ENCODE assay signal across 8 cellular contexts in genomic region chr6:44096615-44097014, GRCh38. TPM values are rescaled to one million over a fixed set of nuclear protein-coding genes. Genes with fewer than 3 reads are reported as not detected.
DNase-seq lines count a peak whose midpoint lies in the region; ATAC-seq, FAIRE-seq and TF ChIP-seq lines count a peak whose summit lies in the region.

No MANE protein-coding gene starts in this region.

- no peak for TF ChIP-seq POLR2A in GM12891 (IDR thresholded peaks at IDR 0.05; ENCODE audit: low read depth, low read length)

- no peaks in the 10 kb centered on the region for H3K27me3 ChIP-seq in upper lobe of right lung

- H3K4me1 ChIP-seq in upper lobe of right lung = no peaks in the 10 kb centered on the region

- no peaks in the 10 kb centered on the region for H3K36me3 ChIP-seq in upper lobe of right lung

- ATAC-seq in upper lobe of right lung = peak; percentile 89

- in situ Hi-C loops in SK-MEL-5 (cut with HindIII; ENCODE audit: low pct_unique_long_range_greater_than_20kb, low sequenced_read_pairs) = no loop called here

- no peak overlapping the region for H3K4me3 ChIP-seq in upper lobe of right lung

- DNase-seq in 8988T = peak; percentile 85
- DNase-seq in GM12891 (ENCODE audit: insufficient read length, low spot score) = peak; percentile 74
- peak; percentile 64 for DNase-seq in LHCN-M2 (ENCODE audit: low read depth)
- DNase-seq in SK-MEL-5 (ENCODE audit: low read depth, low spot score) = peak; percentile 84
- peak; percentile 89 for DNase-seq in activated effector memory CD4-positive, alpha-beta T cell treated with anti-CD3 and anti-CD28 coated beads, Interleukin-2, amount 50 U/mL, for 16 hours
- DNase-seq in frontal cortex (ENCODE audit: low spot score in 2 of 2) = peak; percentile 54 to 84
- peak; percentile 73 for DNase-seq in pons (ENCODE audit: low spot score)
- peak; percentile 82 for DNase-seq in upper lobe of right lung

- peak; percentile 95 for FAIRE-seq in GM12891 (lab: Jason Lieb, UNC)
- FAIRE-seq in frontal cortex (lab: Jason Lieb, UNC) = no peak

- H3K27ac ChIP-seq in upper lobe of right lung = no peak overlapping the region

- H3K9me3 ChIP-seq in upper lobe of right lung = no peaks in the 10 kb centered on the region

- TF ChIP-seq CTCF in upper lobe of right lung (IDR thresholded peaks at IDR 0.05) = peak; percentile 88

- intact Hi-C loops in upper lobe of right lung (cut with DNase I) = loop anchor here (5.0 kb wide), 1 partner anchor 46 kb away; no protein-coding TSS in a partner anchor

TF ChIP-seq in GM12891, 5 proteins besides CTCF, POLR2A, EP300 and RAD21:
- no peak for TF ChIP-seq POLR2AphosphoS5 (IDR thresholded peaks at IDR 0.05; ENCODE audit: low read depth, low read length)
- TF ChIP-seq POU2F2 (IDR thresholded peaks at IDR 0.05; ENCODE audit: low read depth, low read length) = no peak
- peak; percentile 71 for TF ChIP-seq SPI1 (IDR thresholded peaks at IDR 0.05; ENCODE audit: low read depth, low read length)
- no peak for TF ChIP-seq PAX5 (IDR thresholded peaks at IDR 0.05; ENCODE audit: insufficient read depth, low read length, severe bottlenecking)
- no peak for TF ChIP-seq TAF1 (IDR thresholded peaks at IDR 0.05; ENCODE audit: low read depth, low read length)

RNA-seq across cellular contexts. Expression of gene MRPL14, which starts 30.6 kb away (rescaled TPM):
- 82.0 TPM for polyA plus RNA-seq in GM12891 (2012; ENCODE audit: low read depth, missing spikeins)
- 72.9 and 73.9 TPM in 2 replicates for total RNA-seq in LHCN-M2 (2014; rRNA removed)
- 110 TPM for polyA plus RNA-seq in LHCN-M2 (2012)
- 60.0 and 61.2 TPM in 2 replicates for total RNA-seq in SK-MEL-5 (2014; rRNA removed; shearing (Covaris generic))
- polyA plus RNA-seq in SK-MEL-5 (2015; cell fraction: cytosol; rRNA removed) = 42.0 and 60.3 TPM in 2 replicates
- polyA plus RNA-seq in SK-MEL-5 (2015; cell fraction: nucleus; rRNA removed) = 8.5 and 9.1 TPM in 2 replicates
- total RNA-seq in frontal cortex = 41.2 TPM
- 94.1 TPM for total RNA-seq in upper lobe of right lung

RNA-seq across cellular contexts. Expression of gene TMEM63B, which starts 30.7 kb away (rescaled TPM):
- 7.0 TPM for polyA plus RNA-seq in GM12891 (2012; ENCODE audit: low read depth, missing spikeins)
- total RNA-seq in LHCN-M2 (2014; rRNA removed) (38.2 and 39.0 TPM in 2 replicates), frontal cortex (35.5 TPM), upper lobe of right lung (119 TPM)
- polyA plus RNA-seq in LHCN-M2 (2012) = 29.7 TPM
- 23.6 and 27.6 TPM in 2 replicates for total RNA-seq in SK-MEL-5 (2014; rRNA removed; shearing (Covaris generic))
- polyA plus RNA-seq in SK-MEL-5 (2015; cell fraction: cytosol; rRNA removed) = 55.1 and 71.9 TPM in 2 replicates
- 39.8 and 48.3 TPM in 2 replicates for polyA plus RNA-seq in SK-MEL-5 (2015; cell fraction: nucleus; rRNA removed)
